1 cellular context compared by ENCODE assay signal in the genomic region with DNA sequence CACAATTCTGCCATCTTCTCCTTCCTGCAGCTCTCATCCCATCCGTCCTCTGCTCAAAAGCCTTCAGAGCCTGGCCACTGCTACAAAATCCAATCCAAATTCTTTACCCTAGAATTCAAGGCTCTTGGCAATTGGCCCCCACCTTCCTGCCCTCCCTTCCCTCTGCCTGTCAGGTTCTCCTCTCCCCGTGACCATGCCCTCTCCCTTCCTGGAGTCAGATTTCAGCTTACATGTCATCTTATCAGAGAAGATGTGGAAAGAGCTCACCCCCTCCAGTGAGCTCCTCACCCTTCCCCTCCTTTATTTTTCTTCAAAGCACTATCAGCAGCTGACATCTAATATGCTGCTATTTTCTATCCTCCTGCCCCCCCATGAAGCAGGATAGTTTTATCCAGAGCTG.
TF ChIP-seq lines count a peak whose summit lies in the region.

No MANE protein-coding gene starts in this region.

TF ChIP-seq in WTC11, 78 proteins besides CTCF, POLR2A, EP300 and RAD21 (continued from another document):
- TF ChIP-seq ZNF532 (CRISPR knock-in tag; IDR thresholded peaks at IDR 0.05; ENCODE audit: borderline replicate concordance), result no peak
- TF ChIP-seq, protein P1, sequence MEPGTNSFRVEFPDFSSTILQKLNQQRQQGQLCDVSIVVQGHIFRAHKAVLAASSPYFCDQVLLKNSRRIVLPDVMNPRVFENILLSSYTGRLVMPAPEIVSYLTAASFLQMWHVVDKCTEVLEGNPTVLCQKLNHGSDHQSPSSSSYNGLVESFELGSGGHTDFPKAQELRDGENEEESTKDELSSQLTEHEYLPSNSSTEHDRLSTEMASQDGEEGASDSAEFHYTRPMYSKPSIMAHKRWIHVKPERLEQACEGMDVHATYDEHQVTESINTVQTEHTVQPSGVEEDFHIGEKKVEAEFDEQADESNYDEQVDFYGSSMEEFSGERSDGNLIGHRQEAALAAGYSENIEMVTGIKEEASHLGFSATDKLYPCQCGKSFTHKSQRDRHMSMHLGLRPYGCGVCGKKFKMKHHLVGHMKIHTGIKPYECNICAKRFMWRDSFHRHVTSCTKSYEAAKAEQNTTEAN (CRISPR knock-in tag; IDR thresholded peaks at IDR 0.05), result no peak
- no peak for TF ChIP-seq AFF4 (CRISPR knock-in tag; IDR thresholded peaks at IDR 0.05; ENCODE audit: borderline replicate concordance)
- TF ChIP-seq MAX (CRISPR knock-in tag; IDR thresholded peaks at IDR 0.05), result no peak
- TF ChIP-seq ARID4B (CRISPR knock-in tag; IDR thresholded peaks at IDR 0.05; ENCODE audit: borderline replicate concordance), result no peak
- TF ChIP-seq TP53 (CRISPR knock-in tag; IDR thresholded peaks at IDR 0.05), result no peak
- TF ChIP-seq, protein P2, sequence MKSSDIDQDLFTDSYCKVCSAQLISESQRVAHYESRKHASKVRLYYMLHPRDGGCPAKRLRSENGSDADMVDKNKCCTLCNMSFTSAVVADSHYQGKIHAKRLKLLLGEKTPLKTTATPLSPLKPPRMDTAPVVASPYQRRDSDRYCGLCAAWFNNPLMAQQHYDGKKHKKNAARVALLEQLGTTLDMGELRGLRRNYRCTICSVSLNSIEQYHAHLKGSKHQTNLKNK (CRISPR knock-in tag; IDR thresholded peaks at IDR 0.05), result no peak
- TF ChIP-seq JUN (CRISPR knock-in tag; IDR thresholded peaks at IDR 0.05), result no peak
- no peak for TF ChIP-seq MXD4 (CRISPR knock-in tag; IDR thresholded peaks at IDR 0.05; ENCODE audit: borderline replicate concordance)
- TF ChIP-seq, protein P3, sequence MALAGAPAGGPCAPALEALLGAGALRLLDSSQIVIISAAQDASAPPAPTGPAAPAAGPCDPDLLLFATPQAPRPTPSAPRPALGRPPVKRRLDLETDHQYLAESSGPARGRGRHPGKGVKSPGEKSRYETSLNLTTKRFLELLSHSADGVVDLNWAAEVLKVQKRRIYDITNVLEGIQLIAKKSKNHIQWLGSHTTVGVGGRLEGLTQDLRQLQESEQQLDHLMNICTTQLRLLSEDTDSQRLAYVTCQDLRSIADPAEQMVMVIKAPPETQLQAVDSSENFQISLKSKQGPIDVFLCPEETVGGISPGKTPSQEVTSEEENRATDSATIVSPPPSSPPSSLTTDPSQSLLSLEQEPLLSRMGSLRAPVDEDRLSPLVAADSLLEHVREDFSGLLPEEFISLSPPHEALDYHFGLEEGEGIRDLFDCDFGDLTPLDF (CRISPR knock-in tag; IDR thresholded peaks at IDR 0.05), result no peak
- TF ChIP-seq ATF1 (CRISPR knock-in tag; IDR thresholded peaks at IDR 0.05), result no peak
- no peak for TF ChIP-seq TEAD4 (CRISPR knock-in tag; IDR thresholded peaks at IDR 0.05)
- no peak for TF ChIP-seq SMAD3 (CRISPR knock-in tag; IDR thresholded peaks at IDR 0.05; ENCODE audit: borderline replicate concordance)
